ENCODE assay signal across 15 cellular contexts in the genomic region with DNA sequence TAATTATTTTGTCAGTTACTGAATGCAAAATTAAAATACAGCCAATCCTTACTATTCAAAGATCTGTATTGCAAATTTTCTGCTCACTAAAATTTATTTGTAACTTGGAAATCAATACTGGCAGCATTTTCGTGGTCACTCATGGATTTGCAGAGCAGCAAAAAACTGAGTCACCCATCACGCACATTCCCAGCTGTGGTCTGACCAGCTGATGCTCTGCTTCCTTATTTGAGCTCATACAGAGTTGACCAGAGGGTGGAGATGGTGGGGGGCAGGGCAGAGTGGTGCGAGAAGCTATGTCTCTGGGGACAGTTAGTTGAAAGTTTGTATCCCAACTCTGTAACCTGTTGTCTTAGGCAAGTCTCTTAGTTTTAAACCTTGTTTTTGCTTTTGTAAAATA.
DNase-seq lines count a peak whose midpoint lies in the region; TF ChIP-seq lines count a peak whose summit lies in the region.
"Had no signal": no experiment of that assay in that cellular context is flagged by ENCODE, and none has a peak within 500 bp of the region (broad histone marks: within the 10 kb centered on the region; RNA-seq: fewer than 3 reads in every experiment).

No MANE protein-coding gene starts in this region.

- CTCF ChIA-PET in Calu3 (lab: Charles Lee) = no interaction called here

- DNase-seq in Calu3 (peak; percentile 40), MG63 (peak; percentile 43), astrocyte of the spinal cord (ENCODE audit: low read depth, low spot score) (peak; percentile 90), kidney tubule cell (ENCODE audit: low spot score) (peak; percentile 76), NCI-H510A (lab: John Stamatoyannopoulos, UW) (no peak), coronary artery (ENCODE audit: low spot score) (no peak)
- no peak for DNase-seq in activated CD4-positive, CD25-positive, alpha-beta regulatory T cell (lab: John Stamatoyannopoulos, UW)
- DNase-seq in stimulated activated CD4-positive, alpha-beta T cell treated with anti-CD3 and anti-CD28 coated beads, Interleukin-4, amount 100 ng/mL, for 1 hour = no peak
- DNase-seq: activated T-cell treated with anti-CD3 and anti-CD28 coated beads, Interleukin-2, amount 50 U/mL, for 1 hour; CD4-positive, alpha-beta memory T cell; NCI-H1092; retina; SHP77 treated with DMSO at 0.1 percent for 48 hours; stomach had no signal

- H3K4me1 Mint-ChIP-seq in Calu3 (ENCODE audit: low read depth, unreplicated experiment) = peaks cover 20% of the 10 kb centered on the region
- H3K4me1 Mint-ChIP-seq: CD4-positive, alpha-beta memory T cell had no signal

- no peaks in the 10 kb centered on the region for H3K27me3 Mint-ChIP-seq in Calu3 (ENCODE audit: unreplicated experiment)
- H3K27me3 Mint-ChIP-seq: CD4-positive, alpha-beta memory T cell had no signal

- H3K4me3 ChIP-seq in MG63 = no peak overlapping the region
- no peak overlapping the region for H3K4me3 ChIP-seq in astrocyte of the spinal cord (ENCODE audit: low read depth, low read length)
- H3K4me3 ChIP-seq in coronary artery = no peak overlapping the region
- H3K4me3 ChIP-seq: stomach had no signal

- H3K27ac Mint-ChIP-seq in Calu3 (ENCODE audit: unreplicated experiment) = no peak overlapping the region
- H3K27ac Mint-ChIP-seq: CD4-positive, alpha-beta memory T cell; WTC11 had no signal

- H3K27ac ChIP-seq in coronary artery = no peak overlapping the region
- H3K27ac ChIP-seq: stomach had no signal

- in situ Hi-C loops in astrocyte of the spinal cord (cut with HindIII; ENCODE audit: low sequenced_read_pairs) = loop anchor here (25.0 kb wide), 1 partner anchor 97 kb away; no protein-coding TSS in a partner anchor

- H3K27me3 ChIP-seq in MG63 = no peaks in the 10 kb centered on the region
- H3K27me3 ChIP-seq: stomach had no signal

- H3K9me3 ChIP-seq in MG63 = no peaks in the 10 kb centered on the region
- H3K9me3 ChIP-seq: stomach had no signal

- peaks cover 5% of the 10 kb centered on the region for H3K36me3 Mint-ChIP-seq in Calu3 (ENCODE audit: insufficient read depth, unreplicated experiment)
- H3K36me3 Mint-ChIP-seq: CD4-positive, alpha-beta memory T cell; WTC11 had no signal

- H3K4me3 Mint-ChIP-seq in Calu3 (ENCODE audit: low read depth, unreplicated experiment) = no peak overlapping the region
- H3K4me3 Mint-ChIP-seq: CD4-positive, alpha-beta memory T cell; WTC11 had no signal

- no TSS peak for BruUV-seq in Calu3 (replicated peaks; lab: Mats Ljungman, UMichigan)

- TF ChIP-seq CTCF in Calu3 (IDR thresholded peaks at IDR 0.05; ENCODE audit: unreplicated experiment) (no peak), astrocyte of the spinal cord (IDR thresholded peaks at IDR 0.05; ENCODE audit: low read depth, low read length) (no peak), coronary artery (IDR thresholded peaks at IDR 0.05) (no peak)

- no peaks in the 10 kb centered on the region for H3K36me3 ChIP-seq in MG63
- H3K36me3 ChIP-seq: stomach had no signal

- intact Hi-C loops in Calu3 (cut with micrococcal nuclease; ENCODE audit: unreplicated experiment) = loop anchor here (5.0 to 10.0 kb wide), 2 partner anchors 90 to 157 kb away; no protein-coding TSS in a partner anchor

- no peaks in the 10 kb centered on the region for H3K9me3 Mint-ChIP-seq in Calu3 (ENCODE audit: low read depth, unreplicated experiment)
- H3K9me3 Mint-ChIP-seq: WTC11 had no signal

Comparison
In these comparisons a context has a peak if more than half of its experiments do, and no peak if none do; other contexts are left out.
1. DNase-seq: peak in Calu3 (single experiment), MG63 (single experiment), astrocyte of the spinal cord (single experiment) and kidney tubule cell (single experiment); none in NCI-H510A (single experiment), activated CD4-positive, CD25-positive, alpha-beta regulatory T cell (0 of 4), stimulated activated CD4-positive, alpha-beta T cell treated with anti-CD3 and anti-CD28 coated beads, Interleukin-4, amount 100 ng/mL, for 1 hour (single experiment) and coronary artery (single experiment).